Comparison of ENCODE assay signal across 7 cellular contexts in genomic region chr19:48964205-48965032, GRCh38. TPM values are rescaled to one million over a fixed set of nuclear protein-coding genes. Genes with fewer than 3 reads are reported as not detected.
A peak's percentile ranks its signal among the peaks of the same experiment; 100 is the strongest.
DNase-seq lines count a peak whose midpoint lies in the region; ATAC-seq and TF ChIP-seq lines count a peak whose summit lies in the region.
"Had no signal": no experiment of that assay in that cellular context is flagged by ENCODE, and none has a peak within 500 bp of the region (broad histone marks: within the 10 kb centered on the region; RNA-seq: fewer than 3 reads in every experiment).

No MANE protein-coding gene starts in this region.

- H3K9ac ChIP-seq in neural progenitor cell: no peak overlapping the region

- peaks cover 53% of the 10 kb centered on the region for H3F3A ChIP-seq in neural progenitor cell (ENCODE audit: low read depth)

- H3K9me3 ChIP-seq in breast epithelium (no peaks in the 10 kb centered on the region), neural progenitor cell (ENCODE audit: low read depth) (no peaks in the 10 kb centered on the region)

- H3K79me2 ChIP-seq in neural progenitor cell (ENCODE audit: low read depth): peaks cover 18% of the 10 kb centered on the region

- H3K4me2 ChIP-seq in neural progenitor cell: peak overlapping the region; percentile 87

- H2AFZ ChIP-seq in neural progenitor cell (replicated peaks): no peak overlapping the region

- intact Hi-C loops in breast epithelium (cut with DNase I; ENCODE audit: low total_unique reads): no loop called here

- no peaks in the 10 kb centered on the region for H3K27me3 ChIP-seq in breast epithelium
- H3K27me3 ChIP-seq in neural progenitor cell: no peaks in the 10 kb centered on the region

- peaks cover 10% of the 10 kb centered on the region for H4K20me1 ChIP-seq in neural progenitor cell (ENCODE audit: low read depth)

- H3K4me1 Mint-ChIP-seq in neural progenitor cell: peaks cover 45% of the 10 kb centered on the region

- H3K4me3 ChIP-seq in breast epithelium: peak overlapping the region; percentile 81 to 92 (median 88)
- peak overlapping the region; percentile 82 for H3K4me3 ChIP-seq in neural progenitor cell

- no peak for TF ChIP-seq POLR2A in breast epithelium (IDR thresholded peaks at IDR 0.05)

- peak overlapping the region; percentile 97 for H3K27ac Mint-ChIP-seq in neural progenitor cell

- peak overlapping the region; percentile 95 for H3K4me3 Mint-ChIP-seq in neural progenitor cell

- H3K36me3 Mint-ChIP-seq in neural progenitor cell: peaks cover 10% of the 10 kb centered on the region

- TF ChIP-seq CTCF in breast epithelium (IDR thresholded peaks at IDR 0.05): no peak
- TF ChIP-seq CTCF in neural progenitor cell (IDR thresholded peaks at IDR 0.05): no peak

- peaks cover 0 to 14% of the 10 kb centered on the region in 2 donors for H3K4me1 ChIP-seq in breast epithelium
- H3K4me1 ChIP-seq in neural progenitor cell: peaks cover 25% of the 10 kb centered on the region

- H3K27ac ChIP-seq in breast epithelium: peak overlapping the region; percentile 92 to 93
- no peak overlapping the region for H3K27ac ChIP-seq in neural progenitor cell

- ATAC-seq in GM19467 (IDR thresholded peaks at IDR 0.05; ENCODE audit: unreplicated experiment) (no peak), GM19395 (IDR thresholded peaks at IDR 0.05; ENCODE audit: unreplicated experiment) (no peak)

- peaks cover 17% of the 10 kb centered on the region for H3K27me3 Mint-ChIP-seq in neural progenitor cell (ENCODE audit: insufficient read depth, low read depth)

- DNase-seq in NCI-H2171 treated with DMSO at 0.1 percent for 48 hours (lab: John Stamatoyannopoulos, UW): peak; percentile 42
- DNase-seq in NCI-H2171 (lab: John Stamatoyannopoulos, UW): no peak
- DNase-seq in breast epithelium (ENCODE audit: low spot score in 2 of 2): no peak
- DNase-seq in neural progenitor cell (ENCODE audit: low spot score): peak; percentile 31

- H3K9me3 Mint-ChIP-seq in neural progenitor cell: no peaks in the 10 kb centered on the region

- H3K36me3 ChIP-seq in breast epithelium (no peaks in the 10 kb centered on the region), neural progenitor cell (peaks cover 7% of the 10 kb centered on the region)

RNA-seq across cellular contexts. Expression of gene FTL, which starts 0.7 kb away (rescaled TPM):
- total RNA-seq in breast epithelium: over 10,000 TPM in 1 of 3 donors, 1,000 to 10,000 TPM in 2; 3,861 to 12,429 (median 4,028) TPM
- 989 and 1,798 TPM in 2 replicates for total RNA-seq in neural progenitor cell (ENCODE audit: low replicate concordance)

RNA-seq across cellular contexts. Expression of gene BAX, which starts 9.7 kb away (rescaled TPM):
- total RNA-seq in breast epithelium (10 to 100 TPM; 34.2 to 56.0 (median 36.0) TPM), neural progenitor cell (ENCODE audit: low replicate concordance) (35.8 and 79.2 TPM in 2 replicates)

RNA-seq across cellular contexts. Expression of gene GYS1, which starts 28.7 kb away (rescaled TPM):
- total RNA-seq in breast epithelium (10 to 100 TPM; 24.0 to 26.4 (median 24.6) TPM), neural progenitor cell (ENCODE audit: low replicate concordance) (17.7 and 38.7 TPM in 2 replicates)

RNA-seq across cellular contexts. Expression of gene RUVBL2, which starts 29.3 kb away (rescaled TPM):
- 100 to 1,000 TPM in 1 of 3 donors, 10 to 100 TPM in 2; 74.1 to 104 (median 84.0) TPM for total RNA-seq in breast epithelium
- total RNA-seq in neural progenitor cell (ENCODE audit: low replicate concordance): 67.0 and 157 TPM in 2 replicates

RNA-seq across cellular contexts. Expression of gene DHDH, which starts 30.9 kb away (rescaled TPM):
- total RNA-seq in breast epithelium (1 to 10 TPM in 1 of 3 donors, under 1 TPM in 1, not detected in 1; 0.96 to 1.3 TPM), neural progenitor cell (ENCODE audit: low replicate concordance) (1.6 TPM in 1 of 2 replicates, not detected in the other)
- total RNA-seq: Daoy had no signal

Comparison
In these comparisons a context has a peak if more than half of its experiments do, and no peak if none do; other contexts are left out.
1. DNase-seq: peak in NCI-H2171 treated with DMSO at 0.1 percent for 48 hours (single experiment) and neural progenitor cell (single experiment); none in NCI-H2171 (single experiment) and breast epithelium (0 of 2).